8 cellular contexts compared by ENCODE assay signal in the genomic region with DNA sequence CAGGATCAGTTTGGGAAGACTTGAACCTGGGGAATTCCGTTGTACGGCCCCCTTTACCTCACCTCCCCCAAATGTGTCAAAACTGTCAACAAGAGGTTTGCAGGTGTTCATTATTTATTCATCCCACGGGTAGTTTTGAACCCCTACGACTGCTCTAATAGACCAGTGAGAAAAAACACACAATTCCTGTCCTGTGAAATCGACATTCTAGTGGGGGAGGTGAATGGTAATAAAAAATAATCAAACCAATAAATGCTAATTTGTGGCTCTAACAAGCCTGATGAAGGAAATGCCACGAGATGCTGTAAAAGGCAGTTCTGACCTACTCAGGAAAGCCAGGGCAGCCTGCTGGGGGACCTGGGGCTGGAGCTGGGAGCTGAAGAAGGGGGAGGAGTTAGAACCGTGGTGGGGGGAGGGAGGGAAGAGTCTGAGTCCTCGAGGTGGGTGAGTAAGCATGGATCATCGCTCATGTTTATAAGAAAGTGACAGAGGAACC. TPM values are rescaled to one million over a fixed set of nuclear protein-coding genes. Genes with fewer than 3 reads are reported as not detected.
A peak's percentile ranks its signal among the peaks of the same experiment; 100 is the strongest.
DNase-seq lines count a peak whose midpoint lies in the region; ATAC-seq, FAIRE-seq and TF ChIP-seq lines count a peak whose summit lies in the region.

No MANE protein-coding gene starts in this region.

- H3K4me3 ChIP-seq in keratinocyte (ENCODE audit: control insufficient read depth in 2 of 3, extremely low read depth in 1 of 3, insufficient read depth in 2 of 3, low read depth in 1 of 3, low read length in 3 of 3) (peak overlapping the region in 2 of 3 experiments; percentile 7 to 45), testis (peak overlapping the region; percentile 87 to 91)

- peak overlapping the region; percentile 97 for H3K27ac ChIP-seq in keratinocyte (ENCODE audit: control insufficient read depth, insufficient read depth, low read length)
- H3K27ac ChIP-seq in testis = peak overlapping the region; percentile 99 to 100

- H3K27me3 Mint-ChIP-seq in T-helper 1 cell treated with Interleukin-12 subunit alpha and Interleukin-12 subunit beta and Interleukin-4 antibody, amounts not matched to agents 30 μg/mL and 1 μg/mL, for 36 hours (ENCODE audit: low read depth) = peaks cover 4% of the 10 kb centered on the region
- H3K27me3 Mint-ChIP-seq in activated naive CD8-positive, alpha-beta T cell treated with anti-CD3 and anti-CD28 coated beads, Interleukin-2, amount 10 ng/mL, durations not matched to agents 7 days and 5 days = peaks cover 4% of the 10 kb centered on the region

- H3K4me3 Mint-ChIP-seq in T-helper 1 cell treated with Interleukin-12 subunit alpha and Interleukin-12 subunit beta and Interleukin-4 antibody, amounts not matched to agents 30 μg/mL and 1 μg/mL, for 36 hours = peak overlapping the region; percentile 98
- peak overlapping the region; percentile 98 for H3K4me3 Mint-ChIP-seq in activated naive CD8-positive, alpha-beta T cell treated with anti-CD3 and anti-CD28 coated beads, Interleukin-2, amount 10 ng/mL, durations not matched to agents 7 days and 5 days

- no peaks in the 10 kb centered on the region for H3K27me3 ChIP-seq in keratinocyte (ENCODE audit: control insufficient read depth, extremely low read depth, insufficient read depth, low read length)
- H3K27me3 ChIP-seq in testis = no peaks in the 10 kb centered on the region

- H3K27ac Mint-ChIP-seq in T-helper 1 cell treated with Interleukin-12 subunit alpha and Interleukin-12 subunit beta and Interleukin-4 antibody, amounts not matched to agents 30 μg/mL and 1 μg/mL, for 36 hours = peak overlapping the region; percentile 98
- peak overlapping the region; percentile 97 for H3K27ac Mint-ChIP-seq in activated naive CD8-positive, alpha-beta T cell treated with anti-CD3 and anti-CD28 coated beads, Interleukin-2, amount 10 ng/mL, durations not matched to agents 7 days and 5 days

- TF ChIP-seq POLR2A in testis (IDR thresholded peaks at IDR 0.05) = no peak

- no peaks in the 10 kb centered on the region for H4K20me1 ChIP-seq in keratinocyte (ENCODE audit: control insufficient read depth, extremely low read depth, insufficient read depth, low read length)

- POLR2A ChIA-PET in activated naive CD8-positive, alpha-beta T cell treated with anti-CD3 and anti-CD28 coated beads, Interleukin-2, amount 10 ng/mL, durations not matched to agents 7 days and 5 days (lab: Charles Lee) = interaction anchor here (0.7 to 5.5 kb wide), 13 partner anchors 9 to 119 kb away, joined by 3 to 66 read pairs (median 5); partner anchors contain the start of genes ABCB6, ANKZF1, ATG9A and GLB1L
- POLR2A ChIA-PET in GM10248 (lab: Yijun Ruan, JAX) = interaction anchor here (0.5 to 1.9 kb wide), 10 partner anchors 8 to 693 kb away, joined by 3 to 19 read pairs (median 6); partner anchors contain the start of genes DNPEP and TUBA4A

- TF ChIP-seq CTCF in keratinocyte (optimal IDR thresholded peaks at IDR 0.05 in 1 of 3, IDR thresholded peaks at IDR 0.05 in 1 of 3, conservative IDR thresholded peaks at IDR 0.05 in 1 of 3; ENCODE audit: extremely low read depth in 1 of 3, insufficient read depth in 2 of 3, low read length in 3 of 3) (no peak), testis (IDR thresholded peaks at IDR 0.05) (no peak), GM10248 (IDR thresholded peaks at IDR 0.05; ENCODE audit: control extremely low read depth, extremely low read depth, low read depth, missing control alignments) (no peak)

- H3K36me3 Mint-ChIP-seq in T-helper 1 cell treated with Interleukin-12 subunit alpha and Interleukin-12 subunit beta and Interleukin-4 antibody, amounts not matched to agents 30 μg/mL and 1 μg/mL, for 36 hours (ENCODE audit: low read depth) = peaks cover 13% of the 10 kb centered on the region
- H3K36me3 Mint-ChIP-seq in activated naive CD8-positive, alpha-beta T cell treated with anti-CD3 and anti-CD28 coated beads, Interleukin-2, amount 10 ng/mL, durations not matched to agents 7 days and 5 days = peaks cover 7% of the 10 kb centered on the region

- H3K36me3 ChIP-seq in keratinocyte (ENCODE audit: control insufficient read depth in 2 of 2, extremely low read depth in 1 of 2, insufficient read depth in 2 of 2, low read length in 2 of 2) = peaks cover 15 to 19% of the 10 kb centered on the region in 2 experiments
- no peaks in the 10 kb centered on the region for H3K36me3 ChIP-seq in testis (ENCODE audit: low read depth, missing control alignments)

- ATAC-seq in activated naive CD8-positive, alpha-beta T cell treated with anti-CD3 and anti-CD28 coated beads, Interleukin-2, amount 10 ng/mL, durations not matched to agents 7 days and 5 days (ENCODE audit: low read depth) = no peak

- H3K9me3 ChIP-seq in keratinocyte (ENCODE audit: control insufficient read depth, low read depth, low read length) (no peaks in the 10 kb centered on the region), testis (no peaks in the 10 kb centered on the region)

- no peaks in the 10 kb centered on the region for H3K9me1 ChIP-seq in keratinocyte (ENCODE audit: control insufficient read depth, extremely low read depth, insufficient read depth, low read length)

- peak overlapping the region; percentile 75 for H3K9ac ChIP-seq in keratinocyte (ENCODE audit: control insufficient read depth, extremely low read depth, insufficient read depth, low read length)

- FAIRE-seq in keratinocyte (lab: Jason Lieb, UNC) = peak; percentile 43

- DNase-seq in T-helper 1 cell (no peak), keratinocyte (ENCODE audit: low read depth, low spot score) (no peak), testis (no peak), iPS-NIHi7 (ENCODE audit: extremely low spot score) (no peak), GM10248 (ENCODE audit: extremely low spot score) (no peak), NCI-H82 treated with DMSO at 0.1 percent for 48 hours (lab: John Stamatoyannopoulos, UW; ENCODE audit: unreplicated experiment) (no peak)
- no peak for DNase-seq in activated naive CD8-positive, alpha-beta T cell treated with anti-CD3 and anti-CD28 coated beads, Interleukin-2, amount 10 ng/mL, durations not matched to agents 7 days and 5 days

- dilution Hi-C loops in keratinocyte (cut with MboI; ENCODE audit: extremely low pct_ligation_motif_present, low sequenced_read_pairs) = no loop called here

- H3K79me2 ChIP-seq in keratinocyte (ENCODE audit: control insufficient read depth, insufficient read depth, low read length) = peaks cover 7% of the 10 kb centered on the region

- H2AFZ ChIP-seq in keratinocyte (ENCODE audit: control insufficient read depth, low read length) = peak overlapping the region; percentile 10

- H3K4me1 Mint-ChIP-seq in T-helper 1 cell treated with Interleukin-12 subunit alpha and Interleukin-12 subunit beta and Interleukin-4 antibody, amounts not matched to agents 30 μg/mL and 1 μg/mL, for 36 hours (ENCODE audit: low read depth) = peaks cover 35% of the 10 kb centered on the region
- peaks cover 40% of the 10 kb centered on the region for H3K4me1 Mint-ChIP-seq in activated naive CD8-positive, alpha-beta T cell treated with anti-CD3 and anti-CD28 coated beads, Interleukin-2, amount 10 ng/mL, durations not matched to agents 7 days and 5 days

- intact Hi-C loops in testis (cut with DNase I; ENCODE audit: low total_unique reads) = no loop called here

- CTCF ChIA-PET in GM10248 (lab: Yijun Ruan, JAX) = interaction anchor here (0.9 to 16.0 kb wide), 26 partner anchors 9 to 217 kb away, joined by 3 to 336 read pairs (median 6); partner anchors contain the start of genes ANKZF1, ATG9A, CNPPD1 and GLB1L

- no peaks in the 10 kb centered on the region for H3K9me3 Mint-ChIP-seq in T-helper 1 cell treated with Interleukin-12 subunit alpha and Interleukin-12 subunit beta and Interleukin-4 antibody, amounts not matched to agents 30 μg/mL and 1 μg/mL, for 36 hours
- H3K9me3 Mint-ChIP-seq in activated naive CD8-positive, alpha-beta T cell treated with anti-CD3 and anti-CD28 coated beads, Interleukin-2, amount 10 ng/mL, durations not matched to agents 7 days and 5 days = no peaks in the 10 kb centered on the region

- 10% methylated on average over 9 of the region's 9 CpGs for WGBS in testis, 2 donors

- H3K4me1 ChIP-seq in keratinocyte (ENCODE audit: control insufficient read depth, extremely low read depth, insufficient read depth, low read length) (peaks cover 46% of the 10 kb centered on the region), testis (peaks cover 29% of the 10 kb centered on the region)

- peak overlapping the region; percentile 68 for H3K4me2 ChIP-seq in keratinocyte (ENCODE audit: control insufficient read depth, extremely low read depth, insufficient read depth, low read depth, low read length)

RNA-seq across cellular contexts. Expression of gene DNAJB2, which starts 0.5 kb away (rescaled TPM):
- 10 to 100 TPM; 65.9 to 67.5 TPM for total RNA-seq in activated naive CD8-positive, alpha-beta T cell treated with anti-CD3 and anti-CD28 coated beads, Interleukin-2, amount 10 ng/mL, durations not matched to agents 7 days and 5 days
- polyA plus RNA-seq in keratinocyte (35.4 to 75.5 TPM (median 51.7 TPM) in 3 replicates), testis (ENCODE audit: insufficient read depth, low read depth, low replicate concordance) (152 TPM)
- 51.5 TPM for polyA plus RNA-seq in keratinocyte (2011; ENCODE audit: low read depth)
- 38.8 and 44.1 TPM in 2 replicates for polyA plus RNA-seq in keratinocyte (2011; cell fraction: cytosol; rRNA removed)
- polyA plus RNA-seq in keratinocyte (2011; cell fraction: nucleus; rRNA removed) = 70.8 and 71.6 TPM in 2 replicates
- polyA plus RNA-seq in keratinocyte (2012; ENCODE audit: low replicate concordance) = 45.9 and 67.3 TPM in 2 replicates
- polyA minus RNA-seq in keratinocyte = 32.0 to 81.5 TPM (median 58.7 TPM) in 3 replicates
- 29.4 TPM for polyA minus RNA-seq in keratinocyte (2011; cell fraction: cytosol; rRNA and poly(A)+ RNA removed)
- polyA minus RNA-seq in keratinocyte (2011; cell fraction: nucleus; rRNA and poly(A)+ RNA removed) = 32.8 and 46.7 TPM in 2 replicates
- total RNA-seq in testis = 100 to 1,000 TPM; 139 to 149 TPM

RNA-seq across cellular contexts. Expression of gene TUBA4A, which starts 25.0 kb away (rescaled TPM):
- total RNA-seq in activated naive CD8-positive, alpha-beta T cell treated with anti-CD3 and anti-CD28 coated beads, Interleukin-2, amount 10 ng/mL, durations not matched to agents 7 days and 5 days = 100 to 1,000 TPM; 237 to 266 TPM
- 524 to 819 TPM (median 569 TPM) in 3 replicates for polyA plus RNA-seq in keratinocyte
- 80.1 TPM for polyA plus RNA-seq in keratinocyte (2011; ENCODE audit: low read depth)
- polyA plus RNA-seq in keratinocyte (2011; cell fraction: cytosol; rRNA removed) = 560 and 665 TPM in 2 replicates
- 738 and 769 TPM in 2 replicates for polyA plus RNA-seq in keratinocyte (2011; cell fraction: nucleus; rRNA removed)
- 401 and 544 TPM in 2 replicates for polyA plus RNA-seq in keratinocyte (2012; ENCODE audit: low replicate concordance)
- 266 to 690 TPM (median 309 TPM) in 3 replicates for polyA minus RNA-seq in keratinocyte
- 136 TPM for polyA minus RNA-seq in keratinocyte (2011; cell fraction: cytosol; rRNA and poly(A)+ RNA removed)
- 115 and 162 TPM in 2 replicates for polyA minus RNA-seq in keratinocyte (2011; cell fraction: nucleus; rRNA and poly(A)+ RNA removed)
- total RNA-seq in testis = 10 to 100 TPM; 27.0 to 47.6 TPM
- 90.0 TPM for polyA plus RNA-seq in testis (ENCODE audit: insufficient read depth, low read depth, low replicate concordance)

RNA-seq across cellular contexts. Expression of gene TUBA4B, which starts 25.7 kb away (rescaled TPM):
- not detected for total RNA-seq in activated naive CD8-positive, alpha-beta T cell treated with anti-CD3 and anti-CD28 coated beads, Interleukin-2, amount 10 ng/mL, durations not matched to agents 7 days and 5 days
- polyA plus RNA-seq in keratinocyte = 0.08 TPM in 1 of 3 replicates, not detected in the others
- polyA plus RNA-seq in keratinocyte (2011; ENCODE audit: low read depth) = not detected
- polyA plus RNA-seq in keratinocyte (2011; cell fraction: cytosol; rRNA removed) = 0.05 TPM in 1 of 2 replicates, not detected in the other
- 0.09 TPM in 1 of 2 replicates, not detected in the other for polyA plus RNA-seq in keratinocyte (2011; cell fraction: nucleus; rRNA removed)
- not detected in 2 replicates for polyA plus RNA-seq in keratinocyte (2012; ENCODE audit: low replicate concordance)
- polyA minus RNA-seq in keratinocyte = not detected in 3 replicates
- not detected for polyA minus RNA-seq in keratinocyte (2011; cell fraction: cytosol; rRNA and poly(A)+ RNA removed)
- polyA minus RNA-seq in keratinocyte (2011; cell fraction: nucleus; rRNA and poly(A)+ RNA removed) = not detected in 2 replicates
- under 1 TPM in 1 of 2 donors, not detected in 1; 0.25 TPM for total RNA-seq in testis
- 1.6 TPM for polyA plus RNA-seq in testis (ENCODE audit: insufficient read depth, low read depth, low replicate concordance)

RNA-seq across cellular contexts. Expression of gene PTPRN, which starts 30.5 kb away (rescaled TPM):
- not detected for total RNA-seq in activated naive CD8-positive, alpha-beta T cell treated with anti-CD3 and anti-CD28 coated beads, Interleukin-2, amount 10 ng/mL, durations not matched to agents 7 days and 5 days
- polyA plus RNA-seq in keratinocyte (not detected in 3 replicates), testis (ENCODE audit: insufficient read depth, low read depth, low replicate concordance) (1.7 TPM)
- not detected for polyA plus RNA-seq in keratinocyte (2011; ENCODE audit: low read depth)
- polyA plus RNA-seq in keratinocyte (2011; cell fraction: cytosol; rRNA removed) = not detected in 2 replicates
- not detected in 2 replicates for polyA plus RNA-seq in keratinocyte (2011; cell fraction: nucleus; rRNA removed)
- polyA plus RNA-seq in keratinocyte (2012; ENCODE audit: low replicate concordance) = not detected in 2 replicates
- not detected in 3 replicates for polyA minus RNA-seq in keratinocyte
- not detected for polyA minus RNA-seq in keratinocyte (2011; cell fraction: cytosol; rRNA and poly(A)+ RNA removed)
- not detected in 2 replicates for polyA minus RNA-seq in keratinocyte (2011; cell fraction: nucleus; rRNA and poly(A)+ RNA removed)
- total RNA-seq in testis = 1 to 10 TPM; 3.5 to 6.0 TPM

RNA-seq across cellular contexts. Expression of gene STK16, which starts 33.4 kb away (rescaled TPM):
- 10 to 100 TPM; 34.0 to 36.0 TPM for total RNA-seq in activated naive CD8-positive, alpha-beta T cell treated with anti-CD3 and anti-CD28 coated beads, Interleukin-2, amount 10 ng/mL, durations not matched to agents 7 days and 5 days
- 35.8 to 44.7 TPM (median 40.2 TPM) in 3 replicates for polyA plus RNA-seq in keratinocyte
- polyA plus RNA-seq in keratinocyte (2011; ENCODE audit: low read depth) = 8.8 TPM
- polyA plus RNA-seq in keratinocyte (2011; cell fraction: cytosol; rRNA removed) = 39.1 and 53.2 TPM in 2 replicates
- polyA plus RNA-seq in keratinocyte (2011; cell fraction: nucleus; rRNA removed) = 18.0 and 26.4 TPM in 2 replicates
- 25.1 and 33.3 TPM in 2 replicates for polyA plus RNA-seq in keratinocyte (2012; ENCODE audit: low replicate concordance)
- polyA minus RNA-seq in keratinocyte = 36.8 to 48.8 TPM (median 38.1 TPM) in 3 replicates
- polyA minus RNA-seq in keratinocyte (2011; cell fraction: cytosol; rRNA and poly(A)+ RNA removed) = 26.9 TPM
- polyA minus RNA-seq in keratinocyte (2011; cell fraction: nucleus; rRNA and poly(A)+ RNA removed) = 5.2 and 7.5 TPM in 2 replicates
- total RNA-seq in testis = 10 to 100 TPM; 29.1 to 32.6 TPM
- polyA plus RNA-seq in testis (ENCODE audit: insufficient read depth, low read depth, low replicate concordance) = 63.0 TPM

Comparison
In these comparisons a context has a peak if more than half of its experiments do, and no peak if none do; other contexts are left out.
1. RNA of gene TUBA4A, which starts 25.0 kb away (total RNA-seq): 237 to 266 TPM in activated naive CD8-positive, alpha-beta T cell treated with anti-CD3 and anti-CD28 coated beads, Interleukin-2, amount 10 ng/mL, durations not matched to agents 7 days and 5 days; 27.0 to 47.6 TPM in testis; every median in the first group is over 4 times any median in the second.